9 cellular contexts compared by ENCODE assay signal in genomic region chr17:43780135-43780534, GRCh38. TPM values are rescaled to one million over a fixed set of nuclear protein-coding genes. Genes with fewer than 3 reads are reported as not detected.
DNase-seq lines count a peak whose midpoint lies in the region; ATAC-seq and TF ChIP-seq lines count a peak whose summit lies in the region.
"Had no signal": no experiment of that assay in that cellular context is flagged by ENCODE, and none has a peak within 500 bp of the region (broad histone marks: within the 10 kb centered on the region; RNA-seq: fewer than 3 reads in every experiment).

Gene CFAP97D1 (plus strand): TSS chr17:43780435. CDS start chr17:43780463, 28 bp downstream.

- H3K4me2 ChIP-seq in fibroblast of lung (ENCODE audit: extremely low read depth, insufficient read depth, low read length) (peak within 1 kb of the TSS; percentile 75), trophoblast cell (ENCODE audit: low read length) (peak within 1 kb of the TSS; percentile 92)

- H3K4me3 ChIP-seq in SK-N-MC, result peak within 1 kb of the TSS; percentile 98
- H3K4me3 ChIP-seq in fibroblast of lung (replicated peaks in 1 of 4; ENCODE audit: control extremely low read depth in 1 of 4, insufficient read depth in 1 of 4, low read depth in 3 of 4, low read length in 4 of 4), result peak within 1 kb of the TSS; percentile 65 to 93 (median 78)
- H3K4me3 ChIP-seq in trophoblast cell (ENCODE audit: low read depth, low read length), result peak within 1 kb of the TSS; percentile 86

- WGBS in trophoblast cell (ENCODE audit: extremely low coverage, insufficient coverage, insufficient read length), result no CpG with 5 or more reads among the region's 7 CpGs

- CTCF ChIA-PET in Calu3 (lab: Charles Lee), result interaction anchor here (1.1 kb wide), 1 partner anchor 66 kb away, joined by 4 read pairs; no protein-coding TSS in a partner anchor

- peak within 1 kb of the TSS; percentile 43 for H4K12ac ChIP-seq in trophoblast cell (ENCODE audit: low read depth, low read length)

- H4K91ac ChIP-seq in trophoblast cell (ENCODE audit: low read depth, low read length), result peak within 1 kb of the TSS; percentile 59

- peaks cover 60% of the 10 kb centered on the region for H3K27me3 Mint-ChIP-seq in Calu3 (ENCODE audit: unreplicated experiment)

- H3K4me1 ChIP-seq in fibroblast of lung (ENCODE audit: control insufficient read depth, extremely low read depth, insufficient read depth, low read length) (peaks cover 4% of the 10 kb centered on the region), trophoblast cell (ENCODE audit: control insufficient read depth in 1 of 2, insufficient read depth in 2 of 2, low read length in 2 of 2) (peaks cover 4 to 6% of the 10 kb centered on the region in 2 experiments)

- no peak for ATAC-seq in GM19455 (IDR thresholded peaks at IDR 0.05; ENCODE audit: unreplicated experiment)

- no peak within 1 kb of the TSS for H3K18ac ChIP-seq in trophoblast cell (ENCODE audit: low read length)

- no peak within 1 kb of the TSS for H3K27ac Mint-ChIP-seq in Calu3 (ENCODE audit: unreplicated experiment)

- peaks cover 41% of the 10 kb centered on the region for H3K36me3 Mint-ChIP-seq in Calu3 (ENCODE audit: insufficient read depth, unreplicated experiment)

- peaks cover 3% of the 10 kb centered on the region for H3K27me3 ChIP-seq in fibroblast of lung (ENCODE audit: control insufficient read depth, insufficient read depth, low read length)
- H3K27me3 ChIP-seq in trophoblast cell (ENCODE audit: insufficient read depth, low read length), result no peaks in the 10 kb centered on the region

- H3K27ac ChIP-seq in SK-N-MC (no peak within 1 kb of the TSS), fibroblast of lung (ENCODE audit: insufficient read depth, low read length) (peak within 1 kb of the TSS; percentile 98), trophoblast cell (ENCODE audit: low read depth, low read length) (no peak within 1 kb of the TSS)

- BruUV-seq in Calu3 (replicated peaks; lab: Mats Ljungman, UMichigan), result no TSS peak

- intact Hi-C loops in Calu3 (cut with micrococcal nuclease; ENCODE audit: unreplicated experiment), result no loop called here

- H2AK5ac ChIP-seq in trophoblast cell (ENCODE audit: low read length), result no peak within 1 kb of the TSS

- H3K79me2 ChIP-seq in fibroblast of lung (ENCODE audit: control insufficient read depth, insufficient read depth, low read length), result peaks cover 19% of the 10 kb centered on the region
- peaks cover 11% of the 10 kb centered on the region for H3K79me2 ChIP-seq in trophoblast cell (ENCODE audit: control insufficient read depth, insufficient read depth, low read length, poor library complexity)

- peak within 1 kb of the TSS; percentile 84 for H3K4me3 Mint-ChIP-seq in Calu3 (ENCODE audit: low read depth, unreplicated experiment)

- H3K4me1 Mint-ChIP-seq in Calu3 (ENCODE audit: low read depth, unreplicated experiment), result peaks cover 13% of the 10 kb centered on the region

- no peaks in the 10 kb centered on the region for H3K36me3 ChIP-seq in SK-N-MC (ENCODE audit: insufficient read depth, low read length)
- peaks cover 2% of the 10 kb centered on the region for H3K36me3 ChIP-seq in fibroblast of lung (ENCODE audit: control insufficient read depth, insufficient read depth, low read length)
- H3K36me3 ChIP-seq in trophoblast cell (ENCODE audit: control insufficient read depth in 1 of 2, insufficient read depth in 2 of 2, low read length in 2 of 2), result peaks cover 8 to 15% of the 10 kb centered on the region in 2 experiments

- H4K20me1 ChIP-seq in fibroblast of lung (ENCODE audit: control insufficient read depth, extremely low read depth, insufficient read depth, low read length), result no peaks in the 10 kb centered on the region

- peak within 1 kb of the TSS; percentile 40 for H2BK120ac ChIP-seq in trophoblast cell (ENCODE audit: insufficient read depth, low read length, poor library complexity)

- peak within 1 kb of the TSS; percentile 77 for H4K8ac ChIP-seq in trophoblast cell (ENCODE audit: low read depth, low read length)

- DNase-seq in Calu3 (no peak), SK-N-MC (ENCODE audit: low read depth, low spot score) (no peak), fibroblast of lung (ENCODE audit: low read depth in 2 of 2) (no peak), trophoblast cell (no peak), epidermal melanocyte (ENCODE audit: insufficient read length, low spot score) (no peak), 8988T (no peak), NCI-H2171 treated with DMSO at 0.1 percent for 48 hours (lab: John Stamatoyannopoulos, UW) (no peak)
- DNase-seq: NCI-H2081 had no signal

- H3K4ac ChIP-seq in trophoblast cell (ENCODE audit: low read depth, low read length), result no peak within 1 kb of the TSS

- no peak for TF ChIP-seq CTCF in Calu3 (IDR thresholded peaks at IDR 0.05; ENCODE audit: unreplicated experiment)
- TF ChIP-seq CTCF in fibroblast of lung (conservative IDR thresholded peaks at IDR 0.05 in 1 of 2, IDR thresholded peaks at IDR 0.05 in 1 of 2; ENCODE audit: low read depth in 1 of 2, low read length in 2 of 2), result no peak

- no peak within 1 kb of the TSS for H3K14ac ChIP-seq in trophoblast cell (ENCODE audit: low read length)

- H2AFZ ChIP-seq in fibroblast of lung (ENCODE audit: low read length) (peak within 1 kb of the TSS; percentile 82), trophoblast cell (ENCODE audit: insufficient read depth, low read length, poor library complexity) (peak within 1 kb of the TSS; percentile 74)

- H2BK5ac ChIP-seq in trophoblast cell (ENCODE audit: low read depth, low read length, poor library complexity), result no peak within 1 kb of the TSS

- H2BK12ac ChIP-seq in trophoblast cell (ENCODE audit: low read length), result no peak within 1 kb of the TSS

- H3K9ac ChIP-seq in SK-N-MC (ENCODE audit: insufficient read length) (peak within 1 kb of the TSS; percentile 72), fibroblast of lung (ENCODE audit: insufficient read depth, low read length) (peak within 1 kb of the TSS; percentile 72), trophoblast cell (ENCODE audit: low read length) (no peak within 1 kb of the TSS)

- peaks cover 2% of the 10 kb centered on the region for H3K9me3 Mint-ChIP-seq in Calu3 (ENCODE audit: low read depth, unreplicated experiment)

- H3K79me1 ChIP-seq in trophoblast cell (ENCODE audit: low read length), result peaks cover 16% of the 10 kb centered on the region

- H3K23ac ChIP-seq in trophoblast cell (ENCODE audit: low read length), result no peak within 1 kb of the TSS

- H3K9me3 ChIP-seq in SK-N-MC (ENCODE audit: low read depth, low read length), result no peaks in the 10 kb centered on the region
- no peaks in the 10 kb centered on the region for H3K9me3 ChIP-seq in fibroblast of lung (ENCODE audit: control insufficient read depth, insufficient read depth, low read depth, low read length)
- no peaks in the 10 kb centered on the region for H3K9me3 ChIP-seq in trophoblast cell (ENCODE audit: insufficient read depth, low read depth, low read length)

RNA-seq across cellular contexts. Expression of gene CFAP97D1, which starts in this region (rescaled TPM):
- total RNA-seq in Calu3 (2022), result not detected in 2 replicates
- total RNA-seq in fibroblast of lung, result under 0.01 TPM in 1 of 2 replicates, not detected in the other
- 0.02 and 0.03 TPM in 2 replicates for polyA plus RNA-seq in fibroblast of lung
- 0.09 TPM in 1 of 2 replicates, not detected in the other for polyA plus RNA-seq in fibroblast of lung (2012)
- polyA minus RNA-seq in fibroblast of lung (ENCODE audit: low replicate concordance), result 0.33 TPM in 1 of 2 replicates, not detected in the other
- polyA plus RNA-seq in trophoblast cell (2013), result 0.03 and 0.05 TPM in 2 replicates
